In the genomic region with DNA sequence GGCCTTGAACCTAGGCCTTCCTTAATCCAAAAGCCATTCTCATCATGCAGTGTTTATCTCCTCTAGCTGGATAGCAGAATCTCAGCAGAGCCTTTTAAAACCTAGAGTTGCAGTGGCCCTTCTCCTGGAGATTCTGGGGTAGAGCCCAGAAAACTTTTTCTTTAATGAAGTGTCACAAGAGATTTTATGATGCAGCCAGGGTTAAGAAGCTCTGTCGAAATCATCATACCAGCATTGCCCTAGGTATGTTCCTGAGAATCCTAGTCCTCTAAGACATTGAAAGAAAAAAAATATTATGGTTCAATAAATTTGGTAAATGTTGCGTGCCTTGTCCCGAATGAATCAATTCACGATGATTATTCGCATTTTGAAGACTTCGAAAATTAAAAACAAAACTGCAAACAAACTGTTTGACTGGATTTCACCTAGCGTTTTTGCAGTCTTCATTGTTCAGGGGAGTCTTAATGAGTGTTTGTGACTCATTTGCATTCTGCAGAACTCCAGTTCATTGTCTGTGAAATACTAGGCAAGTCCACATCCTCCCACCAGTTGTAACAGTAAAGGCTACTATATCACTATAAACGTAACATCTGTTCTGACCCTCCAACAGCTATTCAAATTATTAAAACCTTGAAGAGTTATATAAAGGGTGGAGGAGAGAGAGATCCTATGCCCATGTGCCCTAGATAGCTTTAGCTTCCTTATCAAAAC, we compare ENCODE assay signal across 13 cellular contexts.
"Had no signal": no experiment of that assay in that cellular context is flagged by ENCODE, and none has a peak within 500 bp of the region (broad histone marks: within the 10 kb centered on the region; RNA-seq: fewer than 3 reads in every experiment).

No MANE protein-coding gene starts in this region.

- ATAC-seq: psoas muscle; stimulated activated naive CD8-positive, alpha-beta T cell treated with anti-CD3 and anti-CD28 coated beads, Interleukin-15, amount 100 ng/mL, for 72 hours had no signal

- H3K79me2 ChIP-seq: hepatocyte had no signal

- DNase-seq: activated B cell treated with CpG ODN at 0.5 μM for 24 hours; activated naive CD4-positive, alpha-beta T cell; activated T-cell treated with anti-CD3 and anti-CD28 coated beads, Interleukin-2, amount 50 U/mL, for 48 hours; central memory CD4-positive, alpha-beta T cell; effector CD8-positive, alpha-beta T cell; kidney glomerular epithelial cell; psoas muscle; stimulated activated CD4-positive, alpha-beta T cell treated with anti-CD3 and anti-CD28 coated beads, Interleukin-2, amount 100 ng/mL, for 48 hours; stimulated activated naive CD8-positive, alpha-beta T cell treated with anti-CD3 and anti-CD28 coated beads, Interleukin-15, amount 100 ng/mL, for 72 hours had no signal

- H3K27ac Mint-ChIP-seq: activated B cell treated with CpG ODN at 0.5 μM for 24 hours; stimulated activated naive CD8-positive, alpha-beta T cell treated with anti-CD3 and anti-CD28 coated beads, Interleukin-15, amount 100 ng/mL, for 72 hours; T-helper 1 cell treated with Interleukin-12 subunit alpha and Interleukin-12 subunit beta and Interleukin-4 antibody, amounts not matched to agents 30 μg/mL and 1 μg/mL, for 36 hours had no signal

- H3K9me3 Mint-ChIP-seq: activated B cell treated with CpG ODN at 0.5 μM for 24 hours; stimulated activated naive CD8-positive, alpha-beta T cell treated with anti-CD3 and anti-CD28 coated beads, Interleukin-15, amount 100 ng/mL, for 72 hours; T-helper 1 cell treated with Interleukin-12 subunit alpha and Interleukin-12 subunit beta and Interleukin-4 antibody, amounts not matched to agents 30 μg/mL and 1 μg/mL, for 36 hours had no signal

- H3K9me3 ChIP-seq: psoas muscle, thoracic aorta had no signal

- H3K4me3 Mint-ChIP-seq: activated B cell treated with CpG ODN at 0.5 μM for 24 hours; stimulated activated naive CD8-positive, alpha-beta T cell treated with anti-CD3 and anti-CD28 coated beads, Interleukin-15, amount 100 ng/mL, for 72 hours; T-helper 1 cell treated with Interleukin-12 subunit alpha and Interleukin-12 subunit beta and Interleukin-4 antibody, amounts not matched to agents 30 μg/mL and 1 μg/mL, for 36 hours had no signal

- H3K4me3 ChIP-seq: coronary artery, hepatocyte, psoas muscle, thoracic aorta had no signal

- H3K36me3 ChIP-seq: thoracic aorta had no signal

- H3K4me2 ChIP-seq: hepatocyte had no signal

- H3K27me3 ChIP-seq: hepatocyte had no signal

- H3K4me1 Mint-ChIP-seq: stimulated activated naive CD8-positive, alpha-beta T cell treated with anti-CD3 and anti-CD28 coated beads, Interleukin-15, amount 100 ng/mL, for 72 hours had no signal

- H2AFZ ChIP-seq: hepatocyte had no signal

- H3K27ac ChIP-seq: coronary artery, hepatocyte, psoas muscle, thoracic aorta had no signal
